Comparison of ENCODE assay signal across 6 cellular contexts in genomic region chr16:546909-547770, GRCh38. TPM values are rescaled to one million over a fixed set of nuclear protein-coding genes. Genes with fewer than 3 reads are reported as not detected.
DNase-seq lines count a peak whose midpoint lies in the region; ATAC-seq, FAIRE-seq and TF ChIP-seq lines count a peak whose summit lies in the region.

No MANE protein-coding gene starts in this region.

- POLR2A ChIA-PET in HEK293T (lab: Yijun Ruan, JAX), result no interaction called here

- DNase-seq in HEK293T (ENCODE audit: extremely low spot score), result peak; percentile 66
- DNase-seq in activated CD8-positive, alpha-beta memory T cell treated with anti-CD3 and anti-CD28 coated beads, Interleukin-2, amount 50 U/mL, for 4 hours, result peak; percentile 60
- no peak for DNase-seq in keratinocyte (ENCODE audit: low read depth, low spot score)
- peak; percentile 80 to 89 for DNase-seq in aorta

- no peak overlapping the region for H3K4me2 ChIP-seq in keratinocyte (ENCODE audit: control insufficient read depth, extremely low read depth, insufficient read depth, low read depth, low read length)

- TF ChIP-seq CTCF in keratinocyte (optimal IDR thresholded peaks at IDR 0.05 in 1 of 3, IDR thresholded peaks at IDR 0.05 in 1 of 3, conservative IDR thresholded peaks at IDR 0.05 in 1 of 3; ENCODE audit: extremely low read depth in 1 of 3, insufficient read depth in 2 of 3, low read length in 3 of 3), result peak; percentile 66 to 89 (median 83)

- 87% methylated on average over 40 to 60 of the region's 60 CpGs for WGBS in aorta, 2 donors

- H3K9ac ChIP-seq in keratinocyte (ENCODE audit: control insufficient read depth, extremely low read depth, insufficient read depth, low read length), result no peak overlapping the region

- H3K27me3 ChIP-seq in keratinocyte (ENCODE audit: control insufficient read depth, extremely low read depth, insufficient read depth, low read length), result no peaks in the 10 kb centered on the region
- no peaks in the 10 kb centered on the region for H3K27me3 ChIP-seq in aorta (ENCODE audit: control insufficient read depth in 1 of 2, insufficient read depth in 2 of 2, low read length in 1 of 2)

- intact Hi-C loops in aorta (cut with DNase I), result no loop called here

- H3K4me1 ChIP-seq in keratinocyte (ENCODE audit: control insufficient read depth, extremely low read depth, insufficient read depth, low read length) (no peaks in the 10 kb centered on the region), aorta (ENCODE audit: control insufficient read depth in 1 of 2, insufficient read depth in 2 of 2, low read length in 2 of 2) (no peaks in the 10 kb centered on the region)

- H3K79me2 ChIP-seq in keratinocyte (ENCODE audit: control insufficient read depth, insufficient read depth, low read length), result peaks cover 49% of the 10 kb centered on the region

- no peak overlapping the region for H2AFZ ChIP-seq in keratinocyte (ENCODE audit: control insufficient read depth, low read length)

- H4K20me1 ChIP-seq in keratinocyte (ENCODE audit: control insufficient read depth, extremely low read depth, insufficient read depth, low read length), result peaks cover 33% of the 10 kb centered on the region

- H3K36me3 ChIP-seq in keratinocyte (ENCODE audit: control insufficient read depth in 2 of 2, extremely low read depth in 1 of 2, insufficient read depth in 2 of 2, low read length in 2 of 2), result peaks cover 8 to 11% of the 10 kb centered on the region in 2 experiments
- H3K36me3 ChIP-seq in aorta (ENCODE audit: control insufficient read depth in 1 of 2, insufficient read depth in 2 of 2, low read length in 1 of 2), result no peaks in the 10 kb centered on the region

- no peaks in the 10 kb centered on the region for H3K9me1 ChIP-seq in keratinocyte (ENCODE audit: control insufficient read depth, extremely low read depth, insufficient read depth, low read length)

- H3K4me3 ChIP-seq in keratinocyte (ENCODE audit: control insufficient read depth in 2 of 3, extremely low read depth in 1 of 3, insufficient read depth in 2 of 3, low read depth in 1 of 3, low read length in 3 of 3) (no peak overlapping the region), aorta (ENCODE audit: low read length in 2 of 2) (no peak overlapping the region)

- H3K9me3 ChIP-seq in keratinocyte (ENCODE audit: control insufficient read depth, low read depth, low read length), result no peaks in the 10 kb centered on the region
- H3K9me3 ChIP-seq in aorta (ENCODE audit: control insufficient read depth, low read length), result no peaks in the 10 kb centered on the region

- no peak for FAIRE-seq in keratinocyte (lab: Jason Lieb, UNC)

- CTCF ChIA-PET in HEK293T (lab: Yijun Ruan, JAX), result no interaction called here

- H3K27ac ChIP-seq in keratinocyte (ENCODE audit: control insufficient read depth, insufficient read depth, low read length), result no peak overlapping the region
- H3K27ac ChIP-seq in aorta (ENCODE audit: low read depth in 1 of 2, low read length in 2 of 2), result no peak overlapping the region

- dilution Hi-C loops in keratinocyte (cut with MboI; ENCODE audit: extremely low pct_ligation_motif_present, low sequenced_read_pairs), result no loop called here

- ATAC-seq in aorta (ENCODE audit: low FRiP score) (peak; percentile 48), GM21528 (IDR thresholded peaks at IDR 0.05; ENCODE audit: low FRiP score, unreplicated experiment) (no peak), HG03442 (IDR thresholded peaks at IDR 0.05; ENCODE audit: unreplicated experiment) (no peak)

TF ChIP-seq in HEK293T, 16 proteins besides CTCF, POLR2A, EP300 and RAD21:
- TF ChIP-seq FOXM1 (IDR thresholded peaks at IDR 0.05; ENCODE audit: borderline replicate concordance) (no peak), HDGF (IDR thresholded peaks at IDR 0.05; ENCODE audit: borderline replicate concordance) (no peak), ELF4 (IDR thresholded peaks at IDR 0.05) (no peak), SUZ12 (IDR thresholded peaks at IDR 0.05) (no peak), FOXA1 (IDR thresholded peaks at IDR 0.05) (no peak), LEF1 (IDR thresholded peaks at IDR 0.05; ENCODE audit: borderline replicate concordance) (no peak), BHLHE40 (IDR thresholded peaks at IDR 0.05; ENCODE audit: borderline replicate concordance) (no peak), ARNT (IDR thresholded peaks at IDR 0.05) (no peak)
- TF ChIP-seq, protein P1, sequence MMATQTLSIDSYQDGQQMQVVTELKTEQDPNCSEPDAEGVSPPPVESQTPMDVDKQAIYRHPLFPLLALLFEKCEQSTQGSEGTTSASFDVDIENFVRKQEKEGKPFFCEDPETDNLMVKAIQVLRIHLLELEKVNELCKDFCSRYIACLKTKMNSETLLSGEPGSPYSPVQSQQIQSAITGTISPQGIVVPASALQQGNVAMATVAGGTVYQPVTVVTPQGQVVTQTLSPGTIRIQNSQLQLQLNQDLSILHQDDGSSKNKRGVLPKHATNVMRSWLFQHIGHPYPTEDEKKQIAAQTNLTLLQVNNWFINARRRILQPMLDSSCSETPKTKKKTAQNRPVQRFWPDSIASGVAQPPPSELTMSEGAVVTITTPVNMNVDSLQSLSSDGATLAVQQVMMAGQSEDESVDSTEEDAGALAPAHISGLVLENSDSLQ (IDR thresholded peaks at IDR 0.05), result no peak; the same call in 1 of the 2 replicates

RNA-seq across cellular contexts. Expression of gene PRR35, which starts 13.1 kb away (rescaled TPM):
- not detected in 3 replicates for polyA plus RNA-seq in keratinocyte
- polyA plus RNA-seq in keratinocyte (2011; ENCODE audit: low read depth), result not detected
- not detected in 2 replicates for polyA plus RNA-seq in keratinocyte (2011; cell fraction: cytosol; rRNA removed)
- not detected in 2 replicates for polyA plus RNA-seq in keratinocyte (2011; cell fraction: nucleus; rRNA removed)
- not detected in 2 replicates for polyA plus RNA-seq in keratinocyte (2012; ENCODE audit: low replicate concordance)
- polyA minus RNA-seq in keratinocyte, result not detected in 3 replicates
- polyA minus RNA-seq in keratinocyte (2011; cell fraction: cytosol; rRNA and poly(A)+ RNA removed), result not detected
- not detected in 2 replicates for polyA minus RNA-seq in keratinocyte (2011; cell fraction: nucleus; rRNA and poly(A)+ RNA removed)
- not detected for total RNA-seq in aorta
- under 1 TPM in 1 of 2 donors, not detected in 1; 0.05 TPM for polyA plus RNA-seq in aorta

RNA-seq across cellular contexts. Expression of gene CAPN15, which starts 19.6 kb away (rescaled TPM):
- polyA plus RNA-seq in keratinocyte (7.9 to 15.1 TPM (median 10.7 TPM) in 3 replicates), aorta (10 to 100 TPM; 15.3 to 24.1 TPM)
- 1.9 TPM for polyA plus RNA-seq in keratinocyte (2011; ENCODE audit: low read depth)
- polyA plus RNA-seq in keratinocyte (2011; cell fraction: cytosol; rRNA removed), result 4.6 and 13.9 TPM in 2 replicates
- polyA plus RNA-seq in keratinocyte (2011; cell fraction: nucleus; rRNA removed), result 22.8 and 35.0 TPM in 2 replicates
- polyA plus RNA-seq in keratinocyte (2012; ENCODE audit: low replicate concordance), result 11.5 and 25.5 TPM in 2 replicates
- 12.1 to 20.5 TPM (median 13.6 TPM) in 3 replicates for polyA minus RNA-seq in keratinocyte
- polyA minus RNA-seq in keratinocyte (2011; cell fraction: cytosol; rRNA and poly(A)+ RNA removed), result 116 TPM
- 25.5 and 35.6 TPM in 2 replicates for polyA minus RNA-seq in keratinocyte (2011; cell fraction: nucleus; rRNA and poly(A)+ RNA removed)
- 10 to 100 TPM; 27.9 to 33.9 TPM for total RNA-seq in aorta

RNA-seq across cellular contexts. Expression of gene NHLRC4, which starts 19.7 kb away (rescaled TPM):
- polyA plus RNA-seq in keratinocyte (0.09 to 0.22 TPM (median 0.10 TPM) in 3 replicates), aorta (1 to 10 TPM in 1 of 2 donors, under 1 TPM in 1; 0.25 to 2.6 TPM)
- not detected for polyA plus RNA-seq in keratinocyte (2011; ENCODE audit: low read depth)
- polyA plus RNA-seq in keratinocyte (2011; cell fraction: cytosol; rRNA removed), result 0.09 TPM in 1 of 2 replicates, not detected in the other
- polyA plus RNA-seq in keratinocyte (2011; cell fraction: nucleus; rRNA removed), result 0.11 and 0.24 TPM in 2 replicates
- 0.23 TPM in 1 of 2 replicates, not detected in the other for polyA plus RNA-seq in keratinocyte (2012; ENCODE audit: low replicate concordance)
- polyA minus RNA-seq in keratinocyte, result not detected in 3 replicates
- polyA minus RNA-seq in keratinocyte (2011; cell fraction: cytosol; rRNA and poly(A)+ RNA removed), result not detected
- polyA minus RNA-seq in keratinocyte (2011; cell fraction: nucleus; rRNA and poly(A)+ RNA removed), result not detected in 2 replicates
- total RNA-seq in aorta, result 1 to 10 TPM in 1 of 2 donors, under 1 TPM in 1; 0.52 to 2.2 TPM

RNA-seq across cellular contexts. Expression of gene PIGQ, which starts 22.6 kb away (rescaled TPM):
- polyA plus RNA-seq in keratinocyte (11.2 to 23.3 TPM (median 16.7 TPM) in 3 replicates), aorta (10 to 100 TPM; 10.8 to 92.2 TPM)
- 4.4 TPM for polyA plus RNA-seq in keratinocyte (2011; ENCODE audit: low read depth)
- polyA plus RNA-seq in keratinocyte (2011; cell fraction: cytosol; rRNA removed), result 10.5 and 25.0 TPM in 2 replicates
- 44.0 and 62.4 TPM in 2 replicates for polyA plus RNA-seq in keratinocyte (2011; cell fraction: nucleus; rRNA removed)
- polyA plus RNA-seq in keratinocyte (2012; ENCODE audit: low replicate concordance), result 13.6 and 22.4 TPM in 2 replicates
- polyA minus RNA-seq in keratinocyte, result 29.9 to 52.5 TPM (median 36.1 TPM) in 3 replicates
- polyA minus RNA-seq in keratinocyte (2011; cell fraction: cytosol; rRNA and poly(A)+ RNA removed), result 43.9 TPM
- polyA minus RNA-seq in keratinocyte (2011; cell fraction: nucleus; rRNA and poly(A)+ RNA removed), result 21.2 and 23.7 TPM in 2 replicates
- total RNA-seq in aorta, result 10 to 100 TPM; 25.8 to 38.5 TPM

RNA-seq across cellular contexts. Expression of gene RAB40C, which starts 42.7 kb away (rescaled TPM):
- polyA plus RNA-seq in keratinocyte, result 4.0 to 12.3 TPM (median 4.2 TPM) in 3 replicates
- polyA plus RNA-seq in keratinocyte (2011; ENCODE audit: low read depth), result 10.9 TPM
- 3.5 and 6.7 TPM in 2 replicates for polyA plus RNA-seq in keratinocyte (2011; cell fraction: cytosol; rRNA removed)
- 9.1 and 12.6 TPM in 2 replicates for polyA plus RNA-seq in keratinocyte (2011; cell fraction: nucleus; rRNA removed)
- 7.9 and 15.8 TPM in 2 replicates for polyA plus RNA-seq in keratinocyte (2012; ENCODE audit: low replicate concordance)
- 5.0 to 15.4 TPM (median 6.5 TPM) in 3 replicates for polyA minus RNA-seq in keratinocyte
- polyA minus RNA-seq in keratinocyte (2011; cell fraction: cytosol; rRNA and poly(A)+ RNA removed), result 13.2 TPM
- 7.1 and 12.4 TPM in 2 replicates for polyA minus RNA-seq in keratinocyte (2011; cell fraction: nucleus; rRNA and poly(A)+ RNA removed)
- 10 to 100 TPM; 17.9 to 19.6 TPM for total RNA-seq in aorta
- 10 to 100 TPM in 1 of 2 donors, 1 to 10 TPM in 1; 9.5 to 40.7 TPM for polyA plus RNA-seq in aorta
